Comparison of ENCODE assay signal across 13 cellular contexts in genomic region chr15:40795019-40795418, GRCh38. TPM values are rescaled to one million over a fixed set of nuclear protein-coding genes. Genes with fewer than 3 reads are reported as not detected.
A peak's percentile ranks its signal among the peaks of the same experiment; 100 is the strongest.
DNase-seq lines count a peak whose midpoint lies in the region; ATAC-seq and TF ChIP-seq lines count a peak whose summit lies in the region.
"Had no signal": no experiment of that assay in that cellular context is flagged by ENCODE, and none has a peak within 500 bp of the region (broad histone marks: within the 10 kb centered on the region; RNA-seq: fewer than 3 reads in every experiment).

No MANE protein-coding gene starts in this region.

- no peak overlapping the region for H3K4me3 Mint-ChIP-seq in WTC11

- H3K36me3 ChIP-seq in HEK293 (ENCODE audit: control insufficient read depth in 2 of 2, insufficient read depth in 1 of 2, low read length in 2 of 2), result peaks cover 0 to 2% of the 10 kb centered on the region in 2 experiments; a peak in 2 of 3 replicates
- H3K36me3 ChIP-seq in right lobe of liver, result no peaks in the 10 kb centered on the region

- peaks cover 52% of the 10 kb centered on the region for H3K4me1 Mint-ChIP-seq in WTC11

- H3K9me3 Mint-ChIP-seq in WTC11, result no peaks in the 10 kb centered on the region

- DNase-seq in WTC11 (ENCODE audit: low spot score) (no peak), right lobe of liver (peak in 1 of 3 donors; percentile 17), lower leg skin (ENCODE audit: low spot score in 2 of 2) (no peak), NCI-H748 (lab: John Stamatoyannopoulos, UW; ENCODE audit: unreplicated experiment) (no peak)
- DNase-seq: HCEC 1CT, Karpas-422, NCI-H1105 treated with DMSO at 0.1 percent for 48 hours, NCI-H187, NCI-H69, PC-3 had no signal

- ATAC-seq in WTC11 (no peak), right lobe of liver (no peak), HG03039 (IDR thresholded peaks at IDR 0.05; ENCODE audit: unreplicated experiment) (no peak)
- ATAC-seq: PC-3 had no signal

- H3K4me3 ChIP-seq in HEK293 (ENCODE audit: low read depth, low read length) (no peak overlapping the region), right lobe of liver (no peak overlapping the region), lower leg skin (ENCODE audit: low read depth, poor library complexity, severe bottlenecking) (no peak overlapping the region)
- H3K4me3 ChIP-seq: SK-N-MC had no signal

- no peak for TF ChIP-seq CTCF in HEK293 (tag by site-specific recombination; IDR thresholded peaks at IDR 0.05)
- no peak for TF ChIP-seq CTCF in WTC11 (IDR thresholded peaks at IDR 0.05)
- TF ChIP-seq CTCF in right lobe of liver (IDR thresholded peaks at IDR 0.05), result no peak
- TF ChIP-seq CTCF in lower leg skin (IDR thresholded peaks at IDR 0.05), result no peak

- no peaks in the 10 kb centered on the region for H3K27me3 ChIP-seq in right lobe of liver

- H3K27ac Mint-ChIP-seq in WTC11, result 0 out of 2 replicates have a peak overlapping the region, but pooled peaks have one; percentile 39

- POLR2A ChIA-PET in HEK293 (lab: Yijun Ruan, JAX) (no interaction called here), WTC11 (lab: Charles Lee) (no interaction called here)

- no peaks in the 10 kb centered on the region; the same call in 1 of the 2 replicates for H3K4me1 ChIP-seq in HEK293 (ENCODE audit: control insufficient read depth, insufficient read depth, low read length)
- peaks cover 0 to 29% (median 14%) of the 10 kb centered on the region in 4 donors for H3K4me1 ChIP-seq in right lobe of liver

- WGBS in right lobe of liver (ENCODE audit: insufficient coverage, low coverage, low lambda C conversion rate, missing lambda C conversion rate), result 57% methylated on average over 8 of the region's 8 CpGs
- 57 to 73% methylated on average over 8 of the region's 8 CpGs for WGBS in lower leg skin, 2 donors

- H3K9me3 ChIP-seq in HEK293 (ENCODE audit: control insufficient read depth, insufficient read depth, low read depth, low read length), result no peaks in the 10 kb centered on the region
- H3K9me3 ChIP-seq in right lobe of liver, result no peaks in the 10 kb centered on the region

- no peak for TF ChIP-seq POLR2A in right lobe of liver (IDR thresholded peaks at IDR 0.05)
- no peak for TF ChIP-seq POLR2A in lower leg skin (IDR thresholded peaks at IDR 0.05)

- intact Hi-C loops in right lobe of liver (cut with DNase I) (no loop called here), lower leg skin (cut with DNase I; ENCODE audit: low total_unique reads) (no loop called here)

- CTCF ChIA-PET in HEK293 (lab: Yijun Ruan, JAX), result no interaction called here
- CTCF ChIA-PET in WTC11 (lab: Charles Lee), result interaction anchor here (1.4 kb wide), 1 partner anchor 9 kb away, joined by 3 read pairs; no protein-coding TSS in a partner anchor

- peaks cover 10% of the 10 kb centered on the region for H3K36me3 Mint-ChIP-seq in WTC11

- no peaks in the 10 kb centered on the region for H3K27me3 Mint-ChIP-seq in WTC11 (ENCODE audit: low read depth)

- H3K27ac ChIP-seq in HEK293 (ENCODE audit: extremely low read depth, low read depth, low read length), result no peak overlapping the region
- peak overlapping the region in 2 of 3 donors; percentile 76 to 81 for H3K27ac ChIP-seq in right lobe of liver
- H3K27ac ChIP-seq: SK-N-MC had no signal

TF ChIP-seq in HEK293, 187 proteins besides CTCF, POLR2A, EP300 and RAD21:
- peak; percentile 55 for TF ChIP-seq WT1 (tag by site-specific recombination; IDR thresholded peaks at IDR 0.05)
- no peak for TF ChIP-seq PRDM10 (tag by site-specific recombination; IDR thresholded peaks at IDR 0.05)
TF ChIP-seq in HEK293: peak in this region for 1.

TF ChIP-seq in WTC11, 78 proteins besides CTCF, POLR2A, EP300 and RAD21:
- TF ChIP-seq CREM (CRISPR knock-in tag; IDR thresholded peaks at IDR 0.05) (no peak), ZNF281 (CRISPR knock-in tag; IDR thresholded peaks at IDR 0.05) (no peak), TP53 (CRISPR knock-in tag; IDR thresholded peaks at IDR 0.05) (no peak)
TF ChIP-seq in WTC11: peak in this region for 0.

RNA-seq across cellular contexts. Expression of gene ZFYVE19, which starts 11.9 kb away (rescaled TPM):
- total RNA-seq in WTC11 (2021), result 17.3 to 18.9 TPM (median 17.6 TPM) in 3 replicates
- total RNA-seq in right lobe of liver, result 10 to 100 TPM; 11.5 to 49.3 (median 19.5) TPM
- 10 to 100 TPM; 30.9 to 65.7 (median 35.4) TPM for total RNA-seq in lower leg skin

RNA-seq across cellular contexts. Expression of gene DNAJC17, which starts 12.3 kb away (rescaled TPM):
- 49.8 to 53.0 TPM (median 50.2 TPM) in 3 replicates for total RNA-seq in WTC11 (2021)
- total RNA-seq in right lobe of liver, result 10 to 100 TPM in 5 of 6 experiments, 1 to 10 TPM in 1; 7.8 to 23.7 (median 17.7) TPM
- total RNA-seq in lower leg skin, result 10 to 100 TPM; 16.5 to 53.1 (median 29.3) TPM

RNA-seq across cellular contexts. Expression of gene C15orf62, which starts 25.2 kb away (rescaled TPM):
- total RNA-seq in WTC11 (2021) (0.46 to 0.92 TPM (median 0.72 TPM) in 3 replicates), right lobe of liver (1 to 10 TPM in 2 of 6 experiments, under 1 TPM in 4; 0.51 to 1.6 (median 0.83) TPM), lower leg skin (10 to 100 TPM; 31.2 to 58.4 (median 40.2) TPM)

RNA-seq across cellular contexts. Expression of gene GCHFR, which starts 31.2 kb away (rescaled TPM):
- 42.3 to 63.8 TPM (median 62.9 TPM) in 3 replicates for total RNA-seq in WTC11 (2021)
- total RNA-seq in right lobe of liver, result 100 to 1,000 TPM in 2 of 6 experiments, 10 to 100 TPM in 4; 65.4 to 181 (median 82.0) TPM
- 10 to 100 TPM; 59.8 to 97.7 (median 88.6) TPM for total RNA-seq in lower leg skin

RNA-seq across cellular contexts. Expression of gene PPP1R14D, which starts 33.5 kb away (rescaled TPM):
- total RNA-seq in WTC11 (2021) (0.25 TPM in 1 of 3 replicates, not detected in the others), right lobe of liver (not detected), lower leg skin (1 to 10 TPM in 2 of 4 donors, under 1 TPM in 1, not detected in 1; 0.65 to 4.8 (median 2.4) TPM)

Comparison
In these comparisons a context has a peak if more than half of its experiments do, and no peak if none do; other contexts are left out.
1. RNA of gene C15orf62, which starts 25.2 kb away (total RNA-seq): 31.2 to 58.4 TPM in lower leg skin; 0.51 to 1.6 TPM in right lobe of liver and 0.46 to 0.92 TPM in WTC11; every median in the first group is over 10 times any median in the second.